Comparison of ENCODE assay signal across 11 cellular contexts in genomic region chr3:69791111-69791510, GRCh38. TPM values are rescaled to one million over a fixed set of nuclear protein-coding genes. Genes with fewer than 3 reads are reported as not detected.
DNase-seq lines count a peak whose midpoint lies in the region; ATAC-seq and TF ChIP-seq lines count a peak whose summit lies in the region.
"Had no signal": no experiment of that assay in that cellular context is flagged by ENCODE, and none has a peak within 500 bp of the region (broad histone marks: within the 10 kb centered on the region; RNA-seq: fewer than 3 reads in every experiment).

No MANE protein-coding gene starts in this region.

- no peak overlapping the region for H3K4me3 ChIP-seq in retinal pigment epithelial cell (ENCODE audit: low read length)

- no peaks in the 10 kb centered on the region for H3K27me3 Mint-ChIP-seq in activated CD4-positive, alpha-beta T cell treated with anti-CD3 and anti-CD28 coated beads, Interleukin-2, amount 10 ng/mL, durations not matched to agents 24 days and 14 days
- H3K27me3 Mint-ChIP-seq: central memory CD8-positive, alpha-beta T cell had no signal

- H3K4me3 Mint-ChIP-seq in activated CD4-positive, alpha-beta T cell treated with anti-CD3 and anti-CD28 coated beads, Interleukin-2, amount 10 ng/mL, durations not matched to agents 24 days and 14 days = no peak overlapping the region
- H3K4me3 Mint-ChIP-seq: central memory CD8-positive, alpha-beta T cell had no signal

- no peaks in the 10 kb centered on the region for H3K9me3 Mint-ChIP-seq in activated CD4-positive, alpha-beta T cell treated with anti-CD3 and anti-CD28 coated beads, Interleukin-2, amount 10 ng/mL, durations not matched to agents 24 days and 14 days
- H3K9me3 Mint-ChIP-seq: central memory CD8-positive, alpha-beta T cell had no signal

- peak; percentile 82 for DNase-seq in EL
- peak; percentile 99 for DNase-seq in amniotic epithelial cell (ENCODE audit: low read depth)
- DNase-seq in Right ventricle myocardium superior = peak; percentile 84
- peak; percentile 72 for DNase-seq in retinal pigment epithelial cell (ENCODE audit: low read depth)
- no peak for DNase-seq in GM10266 (ENCODE audit: extremely low spot score)
- DNase-seq in activated CD4-positive, alpha-beta T cell treated with anti-CD3 and anti-CD28 coated beads, Interleukin-2, amount 10 ng/mL, durations not matched to agents 24 days and 14 days = no peak
- DNase-seq in activated CD4-positive, alpha-beta T cell treated with anti-CD3 and anti-CD28 coated beads, Interleukin-2, amount 50 U/mL, for 1 hour = no peak
- DNase-seq: activated CD4-positive, alpha-beta T cell treated with anti-CD3 and anti-CD28 coated beads for 1 hour; DMS53 had no signal

- H3K27ac Mint-ChIP-seq in activated CD4-positive, alpha-beta T cell treated with anti-CD3 and anti-CD28 coated beads, Interleukin-2, amount 10 ng/mL, durations not matched to agents 24 days and 14 days = no peak overlapping the region

- intact Hi-C loops in Right ventricle myocardium superior (cut with DNase I) = loop anchor here (5.0 to 10.0 kb wide), 2 partner anchors 99 to 154 kb away; no protein-coding TSS in a partner anchor
- intact Hi-C loops in activated CD4-positive, alpha-beta T cell treated with anti-CD3 and anti-CD28 coated beads, Interleukin-2, amount 10 ng/mL, durations not matched to agents 24 days and 14 days (cut with micrococcal nuclease) = no loop called here

- ATAC-seq in Right ventricle myocardium superior (ENCODE audit: poor library complexity) (peak; percentile 80), HG03469 (IDR thresholded peaks at IDR 0.05; ENCODE audit: unreplicated experiment) (no peak)

- TF ChIP-seq CTCF in retinal pigment epithelial cell (conservative IDR thresholded peaks at IDR 0.05; ENCODE audit: low read depth, low read length) (no peak), GM10266 (IDR thresholded peaks at IDR 0.05; ENCODE audit: control insufficient read depth, insufficient read depth, low read depth, missing control alignments) (no peak)

- no peaks in the 10 kb centered on the region for H3K4me1 Mint-ChIP-seq in activated CD4-positive, alpha-beta T cell treated with anti-CD3 and anti-CD28 coated beads, Interleukin-2, amount 10 ng/mL, durations not matched to agents 24 days and 14 days
- H3K4me1 Mint-ChIP-seq: central memory CD8-positive, alpha-beta T cell had no signal

- H3K36me3 Mint-ChIP-seq in activated CD4-positive, alpha-beta T cell treated with anti-CD3 and anti-CD28 coated beads, Interleukin-2, amount 10 ng/mL, durations not matched to agents 24 days and 14 days (ENCODE audit: low read depth) = no peaks in the 10 kb centered on the region

RNA-seq across cellular contexts. Expression of gene MITF, which starts 51.8 kb away (rescaled TPM):
- total RNA-seq in Right ventricle myocardium superior = 65.5 TPM
- total RNA-seq in activated CD4-positive, alpha-beta T cell treated with anti-CD3 and anti-CD28 coated beads, Interleukin-2, amount 10 ng/mL, durations not matched to agents 24 days and 14 days = 0.16 and 0.52 TPM in 2 replicates

Comparison
In these comparisons a context has a peak if more than half of its experiments do, and no peak if none do; other contexts are left out.
1. DNase-seq: peak in EL (single experiment), amniotic epithelial cell (single experiment), Right ventricle myocardium superior (single experiment) and retinal pigment epithelial cell (single experiment); none in GM10266 (single experiment), activated CD4-positive, alpha-beta T cell treated with anti-CD3 and anti-CD28 coated beads, Interleukin-2, amount 10 ng/mL, durations not matched to agents 24 days and 14 days (single experiment) and activated CD4-positive, alpha-beta T cell treated with anti-CD3 and anti-CD28 coated beads, Interleukin-2, amount 50 U/mL, for 1 hour (single experiment).
2. RNA of gene MITF, which starts 51.8 kb away (total RNA-seq): 65.5 TPM in Right ventricle myocardium superior (single experiment); 0.16 to 0.52 TPM in activated CD4-positive, alpha-beta T cell treated with anti-CD3 and anti-CD28 coated beads, Interleukin-2, amount 10 ng/mL, durations not matched to agents 24 days and 14 days; every median in the first group is over 10 times any median in the second.